8 cellular contexts compared by ENCODE assay signal in genomic region chr12:58540480-58541299, GRCh38.
DNase-seq lines count a peak whose midpoint lies in the region; ATAC-seq and TF ChIP-seq lines count a peak whose summit lies in the region.

No MANE protein-coding gene starts in this region.

- ATAC-seq in GM23338 = peak; percentile 99

- no peak overlapping the region for H3K4me3 ChIP-seq in GM23338
- no peak overlapping the region for H3K4me3 ChIP-seq in endodermal cell (ENCODE audit: low read length)
- H3K4me3 ChIP-seq in mesendoderm (ENCODE audit: low read length) = no peak overlapping the region

- 0 out of 3 replicates have a peak, but pooled peaks cover 6% of the 10 kb centered on the region for H3K36me3 Mint-ChIP-seq in GM23338 (ENCODE audit: low read depth)
- no peaks in the 10 kb centered on the region for H3K36me3 Mint-ChIP-seq in endodermal cell (ENCODE audit: low read depth)

- H3K36me3 ChIP-seq in GM23338 (ENCODE audit: insufficient read depth) (no peaks in the 10 kb centered on the region), endodermal cell (ENCODE audit: control insufficient read depth, insufficient read depth, low read length) (no peaks in the 10 kb centered on the region), mesendoderm (ENCODE audit: control insufficient read depth, insufficient read depth, low read length) (no peaks in the 10 kb centered on the region)

- H3K27ac ChIP-seq in GM23338 (ENCODE audit: low read depth) = no peak overlapping the region
- no peak overlapping the region for H3K27ac ChIP-seq in endodermal cell (ENCODE audit: low read depth, low read length)
- no peak overlapping the region for H3K27ac ChIP-seq in mesendoderm (ENCODE audit: low read depth, low read length)

- H3K79me1 ChIP-seq in mesendoderm (ENCODE audit: low read length) = no peaks in the 10 kb centered on the region

- H3K9ac ChIP-seq in endodermal cell (ENCODE audit: extremely low read depth, low read length, poor library complexity, severe bottlenecking) = no peak overlapping the region
- no peak overlapping the region for H3K9ac ChIP-seq in mesendoderm (ENCODE audit: low read length)

- no peak overlapping the region for H3K27ac Mint-ChIP-seq in GM23338
- no peak overlapping the region for H3K27ac Mint-ChIP-seq in endodermal cell

- H3K79me2 ChIP-seq in GM23338 (replicated peaks; ENCODE audit: insufficient read depth) = no peaks in the 10 kb centered on the region
- H3K79me2 ChIP-seq in mesendoderm (ENCODE audit: control insufficient read depth, insufficient read depth, low read length) = no peaks in the 10 kb centered on the region

- H3K27me3 ChIP-seq in GM23338 (ENCODE audit: insufficient read depth) (no peaks in the 10 kb centered on the region), endodermal cell (ENCODE audit: control insufficient read depth, insufficient read depth, low read length, poor library complexity, severe bottlenecking) (no peaks in the 10 kb centered on the region), mesendoderm (ENCODE audit: insufficient read depth, low read length, poor library complexity) (no peaks in the 10 kb centered on the region)

- peak; percentile 84 for DNase-seq in ELR (ENCODE audit: low read depth)
- DNase-seq in GM23338 (ENCODE audit: low spot score) = peak; percentile 92
- DNase-seq in NCI-H1092 (lab: John Stamatoyannopoulos, UW) = peak; percentile 78
- DNase-seq in SHP77 treated with DMSO at 0.1 percent for 48 hours (lab: John Stamatoyannopoulos, UW) = peak; percentile 72
- peak; percentile 96 for DNase-seq in endodermal cell
- DNase-seq in mesendoderm = peak; percentile 92
- no peak for DNase-seq in NCI-H2227 treated with DMSO at 0.1 percent for 48 hours (lab: John Stamatoyannopoulos, UW)
- DNase-seq in stimulated activated CD4-positive, alpha-beta T cell treated with anti-CD3 and anti-CD28 coated beads, Interleukin-12 subunit alpha, Interleukin-12 subunit beta, amount 100 ng/mL, for 4 hours = no peak

- H4K20me1 ChIP-seq in GM23338 (replicated peaks; ENCODE audit: insufficient read depth) = no peaks in the 10 kb centered on the region

- no peak overlapping the region for H2BK5ac ChIP-seq in mesendoderm (ENCODE audit: low read length)

- no peaks in the 10 kb centered on the region for H3K9me3 Mint-ChIP-seq in GM23338
- H3K9me3 Mint-ChIP-seq in endodermal cell = no peaks in the 10 kb centered on the region

- H3K27me3 Mint-ChIP-seq in GM23338 (ENCODE audit: insufficient read depth, low read depth, poor library complexity) (no peaks in the 10 kb centered on the region), endodermal cell (ENCODE audit: insufficient read depth) (no peaks in the 10 kb centered on the region)

- H3K9me2 ChIP-seq in GM23338 (ENCODE audit: insufficient read depth) = peaks cover 9% of the 10 kb centered on the region

- H3K4me2 ChIP-seq in GM23338 = no peak overlapping the region
- no peak overlapping the region for H3K4me2 ChIP-seq in mesendoderm (ENCODE audit: low read length)

- no peak overlapping the region for H3K56ac ChIP-seq in mesendoderm (ENCODE audit: low read length)

- H3K4me1 Mint-ChIP-seq in GM23338 (peaks cover 29% of the 10 kb centered on the region), endodermal cell (peaks cover 35% of the 10 kb centered on the region)

- no peak overlapping the region for H4K8ac ChIP-seq in mesendoderm (ENCODE audit: low read depth, low read length)

- no peak overlapping the region for H3K18ac ChIP-seq in mesendoderm (ENCODE audit: low read length)

- H2AFZ ChIP-seq in GM23338 = no peak overlapping the region

- WGBS in endodermal cell (ENCODE audit: insufficient coverage in 1 of 2, insufficient read length in 1 of 2), 2 experiments = 16 to 26% methylated on average over 7 to 8 of the region's 8 CpGs
- WGBS in mesendoderm (ENCODE audit: extremely low coverage, insufficient coverage, low lambda C conversion rate) = no CpG with 5 or more reads among the region's 8 CpGs

- no peak overlapping the region for H3K23ac ChIP-seq in mesendoderm (ENCODE audit: low read length)

- H3K4me3 Mint-ChIP-seq in GM23338 (no peak overlapping the region), endodermal cell (no peak overlapping the region)

- no peaks in the 10 kb centered on the region for H3K9me3 ChIP-seq in endodermal cell (ENCODE audit: control insufficient read depth, low read length)

- H2BK120ac ChIP-seq in mesendoderm (ENCODE audit: low read depth, low read length) = no peak overlapping the region

- peaks cover 21% of the 10 kb centered on the region for H3K4me1 ChIP-seq in GM23338 (ENCODE audit: insufficient read depth)
- H3K4me1 ChIP-seq in endodermal cell (ENCODE audit: control insufficient read depth, insufficient read depth, low read length) = peaks cover 8% of the 10 kb centered on the region
- H3K4me1 ChIP-seq in mesendoderm (ENCODE audit: control insufficient read depth, low read depth, low read length) = no peaks in the 10 kb centered on the region

- H4K5ac ChIP-seq in mesendoderm (ENCODE audit: low read length) = no peak overlapping the region

- no peak overlapping the region for H2AK5ac ChIP-seq in mesendoderm (ENCODE audit: low read length)

- H3F3A ChIP-seq in GM23338 (replicated peaks; ENCODE audit: low read depth) = no peaks in the 10 kb centered on the region

- no peak overlapping the region for H2BK15ac ChIP-seq in mesendoderm (replicated peaks; ENCODE audit: low read depth)

- H3K4ac ChIP-seq in mesendoderm (ENCODE audit: low read depth, low read length) = no peak overlapping the region

- peak; percentile 89 to 98 for TF ChIP-seq CTCF in GM23338 (conservative IDR thresholded peaks at IDR 0.05; ENCODE audit: low read depth in 2 of 2)
- peak; percentile 95 for TF ChIP-seq CTCF in endodermal cell (conservative IDR thresholded peaks at IDR 0.05)

TF ChIP-seq in GM23338, 12 proteins besides CTCF, POLR2A, EP300 and RAD21 (continues in another document):
- TF ChIP-seq, protein P1, sequence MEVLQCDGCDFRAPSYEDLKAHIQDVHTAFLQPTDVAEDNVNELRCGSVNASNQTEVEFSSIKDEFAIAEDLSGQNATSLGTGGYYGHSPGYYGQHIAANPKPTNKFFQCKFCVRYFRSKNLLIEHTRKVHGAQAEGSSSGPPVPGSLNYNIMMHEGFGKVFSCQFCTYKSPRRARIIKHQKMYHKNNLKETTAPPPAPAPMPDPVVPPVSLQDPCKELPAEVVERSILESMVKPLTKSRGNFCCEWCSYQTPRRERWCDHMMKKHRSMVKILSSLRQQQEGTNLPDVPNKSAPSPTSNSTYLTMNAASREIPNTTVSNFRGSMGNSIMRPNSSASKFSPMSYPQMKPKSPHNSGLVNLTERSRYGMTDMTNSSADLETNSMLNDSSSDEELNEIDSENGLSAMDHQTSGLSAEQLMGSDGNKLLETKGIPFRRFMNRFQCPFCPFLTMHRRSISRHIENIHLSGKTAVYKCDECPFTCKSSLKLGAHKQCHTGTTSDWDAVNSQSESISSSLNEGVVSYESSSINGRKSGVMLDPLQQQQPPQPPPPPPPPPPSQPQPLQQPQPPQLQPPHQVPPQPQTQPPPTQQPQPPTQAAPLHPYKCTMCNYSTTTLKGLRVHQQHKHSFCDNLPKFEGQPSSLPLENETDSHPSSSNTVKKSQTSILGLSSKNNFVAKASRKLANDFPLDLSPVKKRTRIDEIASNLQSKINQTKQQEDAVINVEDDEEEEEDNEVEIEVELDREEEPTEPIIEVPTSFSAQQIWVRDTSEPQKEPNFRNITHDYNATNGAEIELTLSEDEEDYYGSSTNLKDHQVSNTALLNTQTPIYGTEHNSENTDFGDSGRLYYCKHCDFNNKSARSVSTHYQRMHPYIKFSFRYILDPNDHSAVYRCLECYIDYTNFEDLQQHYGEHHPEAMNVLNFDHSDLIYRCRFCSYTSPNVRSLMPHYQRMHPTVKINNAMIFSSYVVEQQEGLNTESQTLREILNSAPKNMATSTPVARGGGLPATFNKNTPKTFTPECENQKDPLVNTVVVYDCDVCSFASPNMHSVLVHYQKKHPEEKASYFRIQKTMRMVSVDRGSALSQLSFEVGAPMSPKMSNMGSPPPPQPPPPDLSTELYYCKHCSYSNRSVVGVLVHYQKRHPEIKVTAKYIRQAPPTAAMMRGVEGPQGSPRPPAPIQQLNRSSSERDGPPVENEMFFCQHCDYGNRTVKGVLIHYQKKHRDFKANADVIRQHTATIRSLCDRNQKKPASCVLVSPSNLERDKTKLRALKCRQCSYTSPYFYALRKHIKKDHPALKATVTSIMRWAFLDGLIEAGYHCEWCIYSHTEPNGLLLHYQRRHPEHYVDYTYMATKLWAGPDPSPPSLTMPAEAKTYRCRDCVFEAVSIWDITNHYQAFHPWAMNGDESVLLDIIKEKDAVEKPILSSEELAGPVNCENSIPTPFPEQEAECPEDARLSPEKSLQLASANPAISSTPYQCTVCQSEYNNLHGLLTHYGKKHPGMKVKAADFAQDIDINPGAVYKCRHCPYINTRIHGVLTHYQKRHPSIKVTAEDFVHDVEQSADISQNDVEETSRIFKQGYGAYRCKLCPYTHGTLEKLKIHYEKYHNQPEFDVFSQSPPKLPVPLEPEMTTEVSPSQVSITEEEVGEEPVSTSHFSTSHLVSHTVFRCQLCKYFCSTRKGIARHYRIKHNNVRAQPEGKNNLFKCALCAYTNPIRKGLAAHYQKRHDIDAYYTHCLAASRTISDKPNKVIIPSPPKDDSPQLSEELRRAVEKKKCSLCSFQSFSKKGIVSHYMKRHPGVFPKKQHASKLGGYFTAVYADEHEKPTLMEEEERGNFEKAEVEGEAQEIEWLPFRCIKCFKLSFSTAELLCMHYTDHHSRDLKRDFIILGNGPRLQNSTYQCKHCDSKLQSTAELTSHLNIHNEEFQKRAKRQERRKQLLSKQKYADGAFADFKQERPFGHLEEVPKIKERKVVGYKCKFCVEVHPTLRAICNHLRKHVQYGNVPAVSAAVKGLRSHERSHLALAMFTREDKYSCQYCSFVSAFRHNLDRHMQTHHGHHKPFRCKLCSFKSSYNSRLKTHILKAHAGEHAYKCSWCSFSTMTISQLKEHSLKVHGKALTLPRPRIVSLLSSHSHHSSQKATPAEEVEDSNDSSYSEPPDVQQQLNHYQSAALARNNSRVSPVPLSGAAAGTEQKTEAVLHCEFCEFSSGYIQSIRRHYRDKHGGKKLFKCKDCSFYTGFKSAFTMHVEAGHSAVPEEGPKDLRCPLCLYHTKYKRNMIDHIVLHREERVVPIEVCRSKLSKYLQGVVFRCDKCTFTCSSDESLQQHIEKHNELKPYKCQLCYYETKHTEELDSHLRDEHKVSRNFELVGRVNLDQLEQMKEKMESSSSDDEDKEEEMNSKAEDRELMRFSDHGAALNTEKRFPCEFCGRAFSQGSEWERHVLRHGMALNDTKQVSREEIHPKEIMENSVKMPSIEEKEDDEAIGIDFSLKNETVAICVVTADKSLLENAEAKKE (CRISPR knock-in tag; IDR thresholded peaks at IDR 0.05) = no peak
- TF ChIP-seq POLR2AphosphoS5 (IDR thresholded peaks at IDR 0.05; ENCODE audit: low read depth) (no peak), NANOG (IDR thresholded peaks at IDR 0.05; ENCODE audit: borderline replicate concordance) (no peak), STAT1 (IDR thresholded peaks at IDR 0.05; ENCODE audit: unreplicated experiment) (no peak), ZNF114 (CRISPR knock-in tag; IDR thresholded peaks at IDR 0.05) (no peak), EZH2 (IDR thresholded peaks at IDR 0.05; ENCODE audit: low read depth, unreplicated experiment) (no peak)

Comparison
In these comparisons a context has a peak if more than half of its experiments do, and no peak if none do; other contexts are left out.
1. DNase-seq: peak in ELR (single experiment), GM23338 (single experiment), NCI-H1092 (single experiment), SHP77 treated with DMSO at 0.1 percent for 48 hours (single experiment), endodermal cell (single experiment) and mesendoderm (single experiment); none in NCI-H2227 treated with DMSO at 0.1 percent for 48 hours (single experiment) and stimulated activated CD4-positive, alpha-beta T cell treated with anti-CD3 and anti-CD28 coated beads, Interleukin-12 subunit alpha, Interleukin-12 subunit beta, amount 100 ng/mL, for 4 hours (single experiment).